Comparison of ENCODE assay signal across 8 cellular contexts in the genomic region with DNA sequence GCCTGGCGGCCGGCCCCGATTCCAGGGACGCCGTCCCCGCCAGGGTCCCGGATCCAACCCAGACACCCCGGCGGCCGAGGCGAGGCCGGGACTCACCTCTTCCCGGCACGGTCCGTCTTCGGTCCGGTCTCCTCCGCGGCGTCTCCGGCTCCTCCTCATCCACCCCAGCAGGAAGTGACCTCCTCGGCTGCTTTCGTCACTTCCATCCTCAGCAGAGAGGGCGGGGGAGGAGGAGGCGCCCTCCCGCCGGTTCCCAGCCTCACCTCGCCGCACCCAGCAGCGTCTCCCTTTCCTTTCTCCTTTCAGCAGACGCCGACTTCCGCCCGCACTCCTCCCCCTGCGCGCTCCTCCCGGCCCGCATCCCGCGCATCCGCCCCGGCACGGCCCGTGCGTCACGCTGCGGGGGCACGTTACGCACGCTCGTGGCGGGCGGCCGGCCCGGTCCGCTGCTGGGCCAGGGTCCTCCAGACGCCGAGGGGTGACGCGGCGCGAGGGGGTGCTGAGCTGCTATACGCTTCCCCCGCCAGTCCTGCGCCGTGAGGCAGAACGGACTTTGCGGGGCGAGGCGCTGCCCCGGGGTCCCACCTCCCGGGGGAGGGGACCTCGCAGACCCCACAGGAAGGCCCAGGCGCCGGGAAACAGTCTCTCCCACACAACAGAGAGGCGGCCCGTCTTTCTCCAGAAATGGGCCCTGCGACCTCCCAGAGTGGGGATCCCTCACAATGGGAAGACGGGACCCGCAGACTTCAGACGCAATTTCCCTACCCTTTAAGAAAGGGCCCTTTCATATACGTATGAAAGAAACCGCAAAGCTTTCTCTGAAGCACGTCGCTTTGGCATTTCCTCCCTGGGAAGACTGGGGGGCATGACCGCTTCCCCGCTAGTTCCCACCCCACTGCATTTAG. TPM values are rescaled to one million over a fixed set of nuclear protein-coding genes. Genes with fewer than 3 reads are reported as not detected.
A peak's percentile ranks its signal among the peaks of the same experiment; 100 is the strongest.
DNase-seq lines count a peak whose midpoint lies in the region; ATAC-seq and TF ChIP-seq lines count a peak whose summit lies in the region.

A gene (minus strand): TSS at position 176 of the 905 bp plus-strand sequence. CDS start 2,043 bp downstream, outside the sequence.

- peaks cover 37% of the 10 kb centered on the region for H3K36me3 Mint-ChIP-seq in activated CD4-positive, alpha-beta T cell treated with anti-CD3 and anti-CD28 coated beads, Interleukin-2, amount 10 ng/mL, durations not matched to agents 24 days and 14 days (ENCODE audit: low read depth)

- peaks cover 62% of the 10 kb centered on the region for H3K4me1 Mint-ChIP-seq in activated CD4-positive, alpha-beta T cell treated with anti-CD3 and anti-CD28 coated beads, Interleukin-2, amount 10 ng/mL, durations not matched to agents 24 days and 14 days

- peak within 1 kb of the TSS; percentile 90 for H3K27ac Mint-ChIP-seq in activated CD4-positive, alpha-beta T cell treated with anti-CD3 and anti-CD28 coated beads, Interleukin-2, amount 10 ng/mL, durations not matched to agents 24 days and 14 days

- intact Hi-C loops in activated CD4-positive, alpha-beta T cell treated with anti-CD3 and anti-CD28 coated beads, Interleukin-2, amount 10 ng/mL, durations not matched to agents 24 days and 14 days (cut with micrococcal nuclease): loop anchor here (1.0 kb wide), 1 partner anchor 9 kb away; no protein-coding TSS in a partner anchor

- ATAC-seq in HG03378 (IDR thresholded peaks at IDR 0.05; ENCODE audit: unreplicated experiment) (peak; percentile 58), left lobe of liver (peak; percentile 95)

- no peaks in the 10 kb centered on the region for H3K9me3 Mint-ChIP-seq in activated CD4-positive, alpha-beta T cell treated with anti-CD3 and anti-CD28 coated beads, Interleukin-2, amount 10 ng/mL, durations not matched to agents 24 days and 14 days

- peak within 1 kb of the TSS; percentile 99 for H3K4me3 Mint-ChIP-seq in activated CD4-positive, alpha-beta T cell treated with anti-CD3 and anti-CD28 coated beads, Interleukin-2, amount 10 ng/mL, durations not matched to agents 24 days and 14 days

- no peak for TF ChIP-seq CTCF in coronary artery (IDR thresholded peaks at IDR 0.05)

- peak within 1 kb of the TSS; percentile 77 to 96 for H3K27ac ChIP-seq in coronary artery

- H3K27me3 Mint-ChIP-seq in activated CD4-positive, alpha-beta T cell treated with anti-CD3 and anti-CD28 coated beads, Interleukin-2, amount 10 ng/mL, durations not matched to agents 24 days and 14 days: no peaks in the 10 kb centered on the region

- DNase-seq in AML-193 (lab: John Stamatoyannopoulos, UW) (peak; percentile 76 to 85), NCI-H526 (lab: John Stamatoyannopoulos, UW) (peak; percentile 89 to 97), coronary artery (ENCODE audit: low spot score) (peak; percentile 94), left lobe of liver (ENCODE audit: low spot score) (peak; percentile 91)
- DNase-seq in activated CD4-positive, alpha-beta T cell treated with anti-CD3 and anti-CD28 coated beads, Interleukin-2, amount 10 ng/mL, durations not matched to agents 24 days and 14 days: peak; percentile 97
- peak; percentile 85 to 87 for DNase-seq in stimulated activated CD4-positive, alpha-beta T cell treated with anti-CD3 and anti-CD28 coated beads, Interleukin-2, amount 100 ng/mL, for 24 hours

- H3K4me3 ChIP-seq in coronary artery: peak within 1 kb of the TSS; percentile 76

- peak; percentile 88 for TF ChIP-seq POLR2A in GM19099 (IDR thresholded peaks at IDR 0.05; ENCODE audit: extremely low read depth, insufficient read length, low read depth)

RNA-seq across cellular contexts. Expression of the gene that starts here (rescaled TPM):
- total RNA-seq in activated CD4-positive, alpha-beta T cell treated with anti-CD3 and anti-CD28 coated beads, Interleukin-2, amount 10 ng/mL, durations not matched to agents 24 days and 14 days: 40.4 and 41.3 TPM in 2 replicates
- 6.0 TPM for total RNA-seq in left lobe of liver

Comparison
In these comparisons a context has a peak if more than half of its experiments do, and no peak if none do; other contexts are left out.
1. Peak in every context shown above with its lines: DNase-seq, ATAC-seq, H3K4me3 ChIP-seq and H3K27ac ChIP-seq.